Comparison of ENCODE assay signal across 1 cellular context in genomic region chr3:110504901-110505300, GRCh38.
A peak's percentile ranks its signal among the peaks of the same experiment; 100 is the strongest.
TF ChIP-seq lines count a peak whose summit lies in the region.

No MANE protein-coding gene starts in this region.

TF ChIP-seq in K562, 482 proteins besides CTCF, POLR2A, EP300 and RAD21 (continued from another document and continues in another):
- TF ChIP-seq RERE (CRISPR knock-in tag; IDR thresholded peaks at IDR 0.05; ENCODE audit: borderline replicate concordance) (no peak), RUNX1 (IDR thresholded peaks at IDR 0.05; ENCODE audit: low read depth) (no peak), TFAP4 (CRISPR knock-in tag; IDR thresholded peaks at IDR 0.05; ENCODE audit: borderline replicate concordance) (no peak), NKRF (IDR thresholded peaks at IDR 0.05; ENCODE audit: borderline replicate concordance) (no peak), ILF3 (IDR thresholded peaks at IDR 0.05; ENCODE audit: borderline replicate concordance) (no peak), DIDO1 (tag; IDR thresholded peaks at IDR 0.05; ENCODE audit: low read depth) (no peak), AFF4 (CRISPR knock-in tag; IDR thresholded peaks at IDR 0.05) (no peak), ATF6 (CRISPR knock-in tag; IDR thresholded peaks at IDR 0.05) (no peak), ELK3 (CRISPR knock-in tag; IDR thresholded peaks at IDR 0.05) (no peak), ZBTB11 (CRISPR knock-in tag; IDR thresholded peaks at IDR 0.05) (no peak), ZNF431 (CRISPR knock-in tag; IDR thresholded peaks at IDR 0.05) (no peak), ZNF224 (CRISPR knock-in tag; IDR thresholded peaks at IDR 0.05) (no peak), TSHZ1 (CRISPR knock-in tag; IDR thresholded peaks at IDR 0.05) (no peak), PHB (CRISPR knock-in tag; IDR thresholded peaks at IDR 0.05) (no peak), YY1 (IDR thresholded peaks at IDR 0.05; ENCODE audit: borderline replicate concordance in 1 of 3, control insufficient read depth in 1 of 3, extremely low read depth in 1 of 3, insufficient read depth in 3 of 3, insufficient read length in 1 of 3, insufficient replicate concordance in 2 of 3, low read depth in 1 of 3, low read length in 2 of 3) (no peak), NR4A1 (CRISPR knock-in tag; IDR thresholded peaks at IDR 0.05) (no peak), NR4A1 (tag; IDR thresholded peaks at IDR 0.05) (no peak), HDAC8 (tag; IDR thresholded peaks at IDR 0.05) (no peak), ZFP30 (CRISPR knock-in tag; IDR thresholded peaks at IDR 0.05; ENCODE audit: borderline replicate concordance) (no peak), CCAR2 (IDR thresholded peaks at IDR 0.05; ENCODE audit: low read depth, low read length) (no peak), ZNF766 (CRISPR knock-in tag; conservative IDR thresholded peaks at IDR 0.05) (0 out of 2 replicates have a peak, but pooled peaks have one; percentile 36)
